ENCODE assay signal across 22 cellular contexts in the genomic region with DNA sequence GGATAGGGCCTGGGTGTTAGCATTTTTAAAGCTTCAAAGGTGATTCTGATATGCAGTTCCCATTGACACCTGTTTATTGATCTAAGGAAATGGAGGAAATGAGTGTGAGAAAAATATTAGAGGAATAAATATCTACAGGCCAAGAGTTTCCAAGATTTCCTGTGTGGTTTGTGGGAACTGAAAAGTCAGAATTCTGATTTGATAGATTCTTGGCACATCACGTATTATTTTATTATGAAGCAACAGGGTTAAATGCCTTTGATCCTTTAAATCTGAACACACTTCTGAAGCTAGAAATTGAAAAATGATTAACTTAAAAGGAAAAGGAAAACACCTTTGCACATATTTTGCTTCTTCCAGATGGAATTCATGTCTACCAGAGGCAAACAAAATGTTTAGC.
"Had no signal": no experiment of that assay in that cellular context is flagged by ENCODE, and none has a peak within 500 bp of the region (broad histone marks: within the 10 kb centered on the region; RNA-seq: fewer than 3 reads in every experiment).

No MANE protein-coding gene starts in this region.

- H3K9me3 Mint-ChIP-seq: effector memory CD8-positive, alpha-beta T cell; nephron; stimulated activated naive CD8-positive, alpha-beta T cell treated with anti-CD3 and anti-CD28 coated beads, Interleukin-15, Interleukin-2, amounts not matched to agents 100 ng/mL and 50 ng/mL, for 24 hours had no signal

- DNase-seq: central memory CD4-positive, alpha-beta T cell; effector memory CD8-positive, alpha-beta T cell; heart right ventricle; hypothalamus; kidney; left colon; left ventricle myocardium superior; mesenchymal stem cell; naive B cell; right lobe of liver; spleen; stimulated activated CD4-positive, alpha-beta T cell treated with anti-CD3 and anti-CD28 coated beads, Interleukin-15, amount 100 ng/mL, for 24 hours; stimulated activated CD4-positive, alpha-beta T cell treated with anti-CD3 and anti-CD28 coated beads, Interleukin-1b, Interleukin-23, amount 100 ng/mL, for 48 hours; stimulated activated CD4-positive, alpha-beta T cell treated with anti-CD3 and anti-CD28 coated beads, Interleukin-4, amount 100 ng/mL, for 24 hours; tibial artery; upper lobe of left lung; uterus had no signal

- H3K4me3 ChIP-seq: heart right ventricle, lung, right lobe of liver, spleen, tibial artery, upper lobe of left lung, uterus had no signal

- H3K27ac Mint-ChIP-seq: effector memory CD8-positive, alpha-beta T cell; nephron; stimulated activated memory B cell treated with anti-CD40 and anti-IgM and Interleukin-4, amounts not matched to agents 10 μg/mL and 1 μg/mL and 100 μg/mL, for 72 hours; stimulated activated naive CD8-positive, alpha-beta T cell treated with anti-CD3 and anti-CD28 coated beads, Interleukin-15, Interleukin-2, amounts not matched to agents 100 ng/mL and 50 ng/mL, for 24 hours had no signal

- H3K4me1 Mint-ChIP-seq: nephron had no signal

- H3K27me3 Mint-ChIP-seq: effector memory CD8-positive, alpha-beta T cell; naive B cell; stimulated activated memory B cell treated with anti-CD40 and anti-IgM and Interleukin-4, amounts not matched to agents 10 μg/mL and 1 μg/mL and 100 μg/mL, for 72 hours; stimulated activated naive CD8-positive, alpha-beta T cell treated with anti-CD3 and anti-CD28 coated beads, Interleukin-15, Interleukin-2, amounts not matched to agents 100 ng/mL and 50 ng/mL, for 24 hours had no signal

- H3K4me1 ChIP-seq: spleen, uterus had no signal

- FAIRE-seq: frontal cortex, kidney had no signal

- H3K4me3 Mint-ChIP-seq: effector memory CD8-positive, alpha-beta T cell; naive B cell; nephron; stimulated activated memory B cell treated with anti-CD40 and anti-IgM and Interleukin-4, amounts not matched to agents 10 μg/mL and 1 μg/mL and 100 μg/mL, for 72 hours; stimulated activated naive CD8-positive, alpha-beta T cell treated with anti-CD3 and anti-CD28 coated beads, Interleukin-15, Interleukin-2, amounts not matched to agents 100 ng/mL and 50 ng/mL, for 24 hours had no signal

- H3K36me3 ChIP-seq: right lobe of liver, spleen, tibial artery, upper lobe of left lung, uterus had no signal

- H3K36me3 Mint-ChIP-seq: naive B cell had no signal

- H3K9me3 ChIP-seq: heart right ventricle, right lobe of liver, spleen, tibial artery, upper lobe of left lung, uterus had no signal

- H3K27me3 ChIP-seq: heart right ventricle, right lobe of liver, spleen, tibial artery, upper lobe of left lung, uterus had no signal

- ATAC-seq: effector memory CD8-positive, alpha-beta T cell; heart right ventricle; left colon; left ventricle myocardium superior; stimulated activated memory B cell treated with anti-CD40 and anti-IgM and Interleukin-4, amounts not matched to agents 10 μg/mL and 1 μg/mL and 100 μg/mL, for 72 hours had no signal

- H3K27ac ChIP-seq: heart right ventricle, right lobe of liver, spleen, tibial artery, upper lobe of left lung had no signal
